Comparison of ENCODE assay signal across 8 cellular contexts in the genomic region with DNA sequence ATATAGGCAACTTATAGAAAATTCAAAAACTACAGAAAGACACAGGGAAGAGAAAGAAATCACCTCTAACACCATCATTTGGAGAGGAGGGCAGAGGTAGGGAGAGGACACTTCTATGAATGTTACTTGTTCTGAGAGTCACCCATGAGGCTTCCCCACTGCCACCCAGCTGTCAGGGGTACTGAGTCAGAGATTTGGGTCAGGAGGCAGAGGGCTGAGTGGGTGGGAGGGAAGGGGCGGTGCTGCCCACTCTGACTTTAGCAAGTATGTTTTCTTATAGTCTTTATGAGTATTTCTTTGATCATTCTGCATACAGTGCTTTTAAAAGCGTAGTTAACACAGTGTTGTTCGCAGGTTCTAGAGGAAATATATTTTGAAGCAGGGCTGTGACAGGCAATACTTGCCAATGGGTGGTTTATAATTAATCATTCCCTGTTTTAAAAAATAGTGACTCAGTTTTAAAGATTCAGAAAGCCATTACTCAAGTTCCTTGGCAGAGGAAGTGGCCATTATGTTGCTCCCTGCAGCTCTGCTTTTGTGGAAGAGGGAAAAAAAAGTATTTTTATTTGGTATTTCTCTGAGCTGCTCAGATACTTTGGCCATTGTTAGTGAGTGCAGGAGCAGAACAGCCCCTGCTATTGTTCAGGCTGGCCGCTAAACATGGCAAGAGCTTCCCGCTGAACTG. TPM values are rescaled to one million over a fixed set of nuclear protein-coding genes. Genes with fewer than 3 reads are reported as not detected.
DNase-seq lines count a peak whose midpoint lies in the region; ATAC-seq and TF ChIP-seq lines count a peak whose summit lies in the region.

No MANE protein-coding gene starts in this region.

- TF ChIP-seq CTCF in activated CD8-positive, alpha-beta T cell treated with anti-CD3 and anti-CD28 coated beads for 36 hours (IDR thresholded peaks at IDR 0.05), result no peak
- TF ChIP-seq CTCF in adrenal gland (IDR thresholded peaks at IDR 0.05) (no peak), left lung (IDR thresholded peaks at IDR 0.05) (no peak)

- intact Hi-C loops in activated CD8-positive, alpha-beta T cell treated with anti-CD3 and anti-CD28 coated beads for 36 hours (cut with micrococcal nuclease), result no loop called here
- intact Hi-C loops in adrenal gland (cut with DNase I) (no loop called here), left lung (cut with DNase I) (no loop called here)

- peak overlapping the region; percentile 42 for H3K27ac Mint-ChIP-seq in activated CD8-positive, alpha-beta T cell treated with anti-CD3 and anti-CD28 coated beads for 36 hours
- H3K27ac Mint-ChIP-seq in activated CD8-positive, alpha-beta T cell treated with anti-CD3 and anti-CD28 coated beads, Interleukin-2, amount 10 ng/mL, durations not matched to agents 7 days and 5 days, result no peak overlapping the region

- H3K27me3 Mint-ChIP-seq in activated CD8-positive, alpha-beta T cell treated with anti-CD3 and anti-CD28 coated beads for 36 hours, result no peaks in the 10 kb centered on the region
- no peaks in the 10 kb centered on the region for H3K27me3 Mint-ChIP-seq in activated CD8-positive, alpha-beta T cell treated with anti-CD3 and anti-CD28 coated beads, Interleukin-2, amount 10 ng/mL, durations not matched to agents 7 days and 5 days (ENCODE audit: low read depth)

- peak overlapping the region; percentile 1 to 99 (median 66) for H3K27ac ChIP-seq in adrenal gland
- peak overlapping the region; percentile 47 to 76 for H3K27ac ChIP-seq in left lung
- H3K27ac ChIP-seq in substantia nigra (ENCODE audit: low read depth, low read length, poor library complexity, severe bottlenecking), result peak overlapping the region; percentile 72

- peaks cover 63% of the 10 kb centered on the region for H3K4me1 Mint-ChIP-seq in activated CD8-positive, alpha-beta T cell treated with anti-CD3 and anti-CD28 coated beads for 36 hours (ENCODE audit: low read depth)
- peaks cover 23% of the 10 kb centered on the region for H3K4me1 Mint-ChIP-seq in activated CD8-positive, alpha-beta T cell treated with anti-CD3 and anti-CD28 coated beads, Interleukin-2, amount 10 ng/mL, durations not matched to agents 7 days and 5 days (ENCODE audit: low read depth)

- peak; percentile 64 for ATAC-seq in activated CD8-positive, alpha-beta T cell treated with anti-CD3 and anti-CD28 coated beads for 36 hours
- ATAC-seq in activated CD8-positive, alpha-beta T cell treated with anti-CD3 and anti-CD28 coated beads, Interleukin-2, amount 10 ng/mL, durations not matched to agents 7 days and 5 days, result no peak
- no peak for ATAC-seq in left lung
- no peak for ATAC-seq in HG02588 (IDR thresholded peaks at IDR 0.05; ENCODE audit: unreplicated experiment)
- ATAC-seq in HG03159 (IDR thresholded peaks at IDR 0.05; ENCODE audit: unreplicated experiment), result no peak

- H3K9me3 ChIP-seq in adrenal gland (replicated peaks in 1 of 3), result no peaks in the 10 kb centered on the region
- H3K9me3 ChIP-seq in left lung, result no peaks in the 10 kb centered on the region

- H3K4me3 ChIP-seq in adrenal gland, result peak overlapping the region in 1 of 4 donors; percentile 12
- no peak overlapping the region for H3K4me3 ChIP-seq in left lung

- POLR2A ChIA-PET in activated CD8-positive, alpha-beta T cell treated with anti-CD3 and anti-CD28 coated beads for 36 hours (lab: Charles Lee), result interaction anchor here (1.6 to 1.7 kb wide), 2 partner anchors 9 to 20 kb away, joined by 3 to 9 read pairs; no protein-coding TSS in a partner anchor
- POLR2A ChIA-PET in activated CD8-positive, alpha-beta T cell treated with anti-CD3 and anti-CD28 coated beads, Interleukin-2, amount 10 ng/mL, durations not matched to agents 7 days and 5 days (lab: Charles Lee), result no interaction called here

- DNase-seq in activated CD8-positive, alpha-beta T cell treated with anti-CD3 and anti-CD28 coated beads for 36 hours, result peak; percentile 74
- no peak for DNase-seq in activated CD8-positive, alpha-beta T cell treated with anti-CD3 and anti-CD28 coated beads, Interleukin-2, amount 10 ng/mL, durations not matched to agents 7 days and 5 days
- DNase-seq in adrenal gland (peak in 3 of 7 donors; percentile 47 to 60 (median 59)), left lung (no peak), substantia nigra (lab: John Stamatoyannopoulos, UW) (peak in 25 of 49 donors; percentile 17 to 74 (median 39)), erythroblast (lab: John Stamatoyannopoulos, UW) (no peak)

- H3K27me3 ChIP-seq in adrenal gland, result no peaks in the 10 kb centered on the region
- no peaks in the 10 kb centered on the region for H3K27me3 ChIP-seq in left lung

- peaks cover 75 to 81% of the 10 kb centered on the region in 2 donors for H3K4me1 ChIP-seq in adrenal gland (replicated peaks in 1 of 2)
- H3K4me1 ChIP-seq in left lung, result peaks cover 63 to 94% of the 10 kb centered on the region in 2 donors

- CTCF ChIA-PET in activated CD8-positive, alpha-beta T cell treated with anti-CD3 and anti-CD28 coated beads for 36 hours (lab: Charles Lee), result interaction anchor here (0.8 to 1.4 kb wide), 3 partner anchors 16 to 88 kb away, joined by 3 to 5 read pairs (median 3); no protein-coding TSS in a partner anchor
- CTCF ChIA-PET in activated CD8-positive, alpha-beta T cell treated with anti-CD3 and anti-CD28 coated beads, Interleukin-2, amount 10 ng/mL, durations not matched to agents 7 days and 5 days (lab: Charles Lee), result interaction anchor here (1.1 to 1.8 kb wide), 2 partner anchors 15 to 19 kb away, joined by 4 to 5 read pairs; no protein-coding TSS in a partner anchor

- no peaks in the 10 kb centered on the region for H3K36me3 Mint-ChIP-seq in activated CD8-positive, alpha-beta T cell treated with anti-CD3 and anti-CD28 coated beads for 36 hours (ENCODE audit: low read depth)
- H3K36me3 Mint-ChIP-seq in activated CD8-positive, alpha-beta T cell treated with anti-CD3 and anti-CD28 coated beads, Interleukin-2, amount 10 ng/mL, durations not matched to agents 7 days and 5 days (ENCODE audit: low read depth), result no peaks in the 10 kb centered on the region

- TF ChIP-seq POLR2A in adrenal gland (IDR thresholded peaks at IDR 0.05) (peak in 1 of 2 donors; percentile 14), erythroblast (IDR thresholded peaks at IDR 0.05; ENCODE audit: low read length) (no peak)

- 19 to 27% (median 26%) methylated on average over 5 of the region's 5 CpGs for WGBS in adrenal gland, 4 donors

- no peaks in the 10 kb centered on the region for H3K9me3 Mint-ChIP-seq in activated CD8-positive, alpha-beta T cell treated with anti-CD3 and anti-CD28 coated beads for 36 hours
- no peaks in the 10 kb centered on the region for H3K9me3 Mint-ChIP-seq in activated CD8-positive, alpha-beta T cell treated with anti-CD3 and anti-CD28 coated beads, Interleukin-2, amount 10 ng/mL, durations not matched to agents 7 days and 5 days (ENCODE audit: insufficient read depth)

- H3K4me3 Mint-ChIP-seq in activated CD8-positive, alpha-beta T cell treated with anti-CD3 and anti-CD28 coated beads for 36 hours, result no peak overlapping the region
- H3K4me3 Mint-ChIP-seq in activated CD8-positive, alpha-beta T cell treated with anti-CD3 and anti-CD28 coated beads, Interleukin-2, amount 10 ng/mL, durations not matched to agents 7 days and 5 days, result no peak overlapping the region

- H3K36me3 ChIP-seq in adrenal gland (replicated peaks in 1 of 2), result no peaks in the 10 kb centered on the region
- no peaks in the 10 kb centered on the region for H3K36me3 ChIP-seq in left lung

RNA-seq across cellular contexts. Expression of gene IL6R, which starts 18.3 kb away (rescaled TPM):
- total RNA-seq in activated CD8-positive, alpha-beta T cell treated with anti-CD3 and anti-CD28 coated beads for 36 hours, result 1 to 10 TPM; 2.2 to 2.5 TPM
- under 1 TPM; 0.16 to 0.53 TPM for total RNA-seq in activated CD8-positive, alpha-beta T cell treated with anti-CD3 and anti-CD28 coated beads, Interleukin-2, amount 10 ng/mL, durations not matched to agents 7 days and 5 days
- total RNA-seq in adrenal gland (10 to 100 TPM; 10.8 to 43.0 (median 25.1) TPM), left lung (10 to 100 TPM; 45.0 to 65.3 TPM)
- polyA plus RNA-seq in adrenal gland, result 1 to 10 TPM; 4.4 to 5.4 (median 5.3) TPM

Comparison
In these comparisons a context has a peak if more than half of its experiments do, and no peak if none do; other contexts are left out.
1. DNase-seq: peak in activated CD8-positive, alpha-beta T cell treated with anti-CD3 and anti-CD28 coated beads for 36 hours (single experiment) and substantia nigra (25 of 49); none in activated CD8-positive, alpha-beta T cell treated with anti-CD3 and anti-CD28 coated beads, Interleukin-2, amount 10 ng/mL, durations not matched to agents 7 days and 5 days (single experiment), left lung (0 of 2) and erythroblast (0 of 2).
2. Peak in every context shown above with its lines, with median percentiles within 50 percentile points of each other: H3K27ac ChIP-seq.